ENCODE assay signal across 12 cellular contexts in the genomic region with DNA sequence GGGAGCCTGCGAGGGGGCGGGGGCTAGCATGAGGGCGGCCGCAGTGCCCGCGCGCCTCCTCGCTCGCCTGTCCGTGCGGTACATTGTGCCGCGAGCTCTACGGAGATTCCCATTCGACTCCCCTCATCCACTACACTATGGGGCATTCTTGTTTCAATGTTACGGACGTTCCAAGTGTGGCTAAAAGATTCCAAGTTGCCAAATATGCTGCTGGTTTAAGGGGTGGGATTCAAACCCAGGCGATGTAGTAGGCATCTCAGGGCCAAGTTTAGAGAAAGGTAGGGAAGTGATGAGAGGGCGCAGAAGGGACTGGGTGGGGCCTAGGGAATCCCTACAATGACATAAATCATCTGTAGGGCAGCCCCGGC. TPM values are rescaled to one million over a fixed set of nuclear protein-coding genes. Genes with fewer than 3 reads are reported as not detected.
DNase-seq lines count a peak whose midpoint lies in the region; ATAC-seq, FAIRE-seq and TF ChIP-seq lines count a peak whose summit lies in the region.
"Had no signal": no experiment of that assay in that cellular context is flagged by ENCODE, and none has a peak within 500 bp of the region (broad histone marks: within the 10 kb centered on the region; RNA-seq: fewer than 3 reads in every experiment).

No MANE protein-coding gene starts in this region.

- H3K27ac Mint-ChIP-seq in WTC11: no peak overlapping the region

- H3K27ac ChIP-seq in left ventricle myocardium inferior (replicated peaks) (no peak overlapping the region), HepG2 (ENCODE audit: extremely low read length, insufficient read depth, low read length) (no peak overlapping the region), upper lobe of left lung (no peak overlapping the region), body of pancreas (peak overlapping the region in 2 of 4 donors; percentile 98 to 99), right atrium auricular region (no peak overlapping the region)

- H3K36me3 ChIP-seq in left ventricle myocardium inferior (no peaks in the 10 kb centered on the region), HepG2 (replicated peaks in 1 of 2; ENCODE audit: control insufficient read depth in 1 of 2, insufficient read depth in 2 of 2, low read length in 2 of 2) (no peaks in the 10 kb centered on the region), upper lobe of left lung (no peaks in the 10 kb centered on the region), body of pancreas (replicated peaks in 1 of 2; ENCODE audit: insufficient read depth in 1 of 2, low read depth in 2 of 2) (no peaks in the 10 kb centered on the region), right atrium auricular region (no peaks in the 10 kb centered on the region)

- no peak overlapping the region for H3K9ac ChIP-seq in HepG2 (ENCODE audit: insufficient read depth, low read depth, low read length)

- peaks cover 100% of the 10 kb centered on the region for H3K27me3 ChIP-seq in left ventricle myocardium inferior (ENCODE audit: low read depth)
- peaks cover 38 to 80% of the 10 kb centered on the region in 2 experiments for H3K27me3 ChIP-seq in HepG2 (ENCODE audit: control insufficient read depth in 1 of 2, insufficient read depth in 2 of 2, low read length in 2 of 2)
- peaks cover 2 to 48% (median 19%) of the 10 kb centered on the region in 4 donors for H3K27me3 ChIP-seq in upper lobe of left lung
- H3K27me3 ChIP-seq in body of pancreas: no peaks in the 10 kb centered on the region
- H3K27me3 ChIP-seq in right atrium auricular region: peaks cover 19 to 20% of the 10 kb centered on the region in 2 donors

- CTCF ChIA-PET in WTC11 (lab: Charles Lee): interaction anchor here (0.6 to 5.5 kb wide), 33 partner anchors 8 to 527 kb away, joined by 3 to 112 read pairs (median 7); partner anchors contain the start of genes CNPPD1, CRYBA2, FEV and IHH
- CTCF ChIA-PET in HepG2 (lab: Yijun Ruan, JAX; ENCODE audit: low intra/inter-chr PET ratio, low total read pairs): interaction anchor here (2.1 kb wide), 1 partner anchor 23 kb away, joined by 7 read pairs; no protein-coding TSS in a partner anchor

- no peaks in the 10 kb centered on the region for H3K36me3 Mint-ChIP-seq in WTC11

- peaks cover 22% of the 10 kb centered on the region for H3K4me1 Mint-ChIP-seq in WTC11

- WGBS in HepG2 (ENCODE audit: low lambda C conversion rate): 12% methylated on average over 13 of the region's 20 CpGs
- 6 to 10% methylated on average over 18 to 20 of the region's 20 CpGs for WGBS in upper lobe of left lung, 2 donors
- WGBS in body of pancreas, 2 donors: 9 to 11% methylated on average over 18 to 20 of the region's 20 CpGs

- no peak for TF ChIP-seq RAD21 in HepG2 (CRISPR knock-in tag; IDR thresholded peaks at IDR 0.05)

- peak overlapping the region; percentile 35 for H3K4me3 ChIP-seq in left ventricle myocardium inferior
- peak overlapping the region in 1 of 3 experiments; percentile 64; a peak in 1 of 6 replicates for H3K4me3 ChIP-seq in HepG2 (replicated peaks in 1 of 3; ENCODE audit: insufficient read depth in 1 of 3, low read depth in 2 of 3, low read length in 3 of 3)
- peak overlapping the region in 3 of 4 donors; percentile 36 to 49 (median 44) for H3K4me3 ChIP-seq in upper lobe of left lung
- H3K4me3 ChIP-seq in body of pancreas: no peak overlapping the region
- H3K4me3 ChIP-seq in right atrium auricular region: no peak overlapping the region

- intact Hi-C loops in left ventricle myocardium inferior (cut with micrococcal nuclease): no loop called here
- intact Hi-C loops in Right ventricle myocardium superior (cut with DNase I): no loop called here
- intact Hi-C loops in HepG2 (cut with micrococcal nuclease; ENCODE audit: unreplicated experiment): loop anchor here (2.0 kb wide), 1 partner anchor 26 kb away; no protein-coding TSS in a partner anchor
- intact Hi-C loops in body of pancreas (cut with DNase I): no loop called here

- no peak for FAIRE-seq in HepG2 (lab: Jason Lieb, UNC)
- FAIRE-seq: endometrium had no signal

- TF ChIP-seq POLR2A in HepG2 (IDR thresholded peaks at IDR 0.05; ENCODE audit: insufficient read depth in 1 of 2, low read depth in 2 of 2, low read length in 2 of 2): no peak
- no peak for TF ChIP-seq POLR2A in upper lobe of left lung (IDR thresholded peaks at IDR 0.05)
- TF ChIP-seq POLR2A in body of pancreas (IDR thresholded peaks at IDR 0.05): no peak

- no peak overlapping the region for H2AFZ ChIP-seq in HepG2 (ENCODE audit: low read length)

- in situ Hi-C loops in HepG2 (cut with HindIII; ENCODE audit: extremely low pct_ligation_motif_present, low pct_unique_long_range_greater_than_20kb): no loop called here

- H3K4me1 ChIP-seq in left ventricle myocardium inferior: peaks cover 22% of the 10 kb centered on the region
- H3K4me1 ChIP-seq in HepG2 (ENCODE audit: insufficient read depth, low read length): peaks cover 28% of the 10 kb centered on the region
- peaks cover 16 to 30% (median 22%) of the 10 kb centered on the region in 4 donors for H3K4me1 ChIP-seq in upper lobe of left lung
- peaks cover 43% of the 10 kb centered on the region for H3K4me1 ChIP-seq in body of pancreas
- peaks cover 3 to 21% of the 10 kb centered on the region in 2 donors for H3K4me1 ChIP-seq in right atrium auricular region

- H3K9me3 ChIP-seq in left ventricle myocardium inferior (replicated peaks) (no peaks in the 10 kb centered on the region), HepG2 (ENCODE audit: low read length) (no peaks in the 10 kb centered on the region), upper lobe of left lung (no peaks in the 10 kb centered on the region), body of pancreas (no peaks in the 10 kb centered on the region), right atrium auricular region (no peaks in the 10 kb centered on the region)

- peak overlapping the region; percentile 71 for H3K4me2 ChIP-seq in HepG2 (ENCODE audit: low read depth, low read length)

- TF ChIP-seq CTCF in left ventricle myocardium inferior (IDR thresholded peaks at IDR 0.05; ENCODE audit: borderline replicate concordance) (no peak), WTC11 (IDR thresholded peaks at IDR 0.05) (no peak; the same call in 1 of the 2 replicates), HepG2 (CRISPR knock-in tag; IDR thresholded peaks at IDR 0.05) (no peak), upper lobe of left lung (IDR thresholded peaks at IDR 0.05) (peak in 1 of 6 experiments; percentile 58), body of pancreas (IDR thresholded peaks at IDR 0.05) (peak in 3 of 7 experiments; percentile 62 to 78 (median 69)), right atrium auricular region (IDR thresholded peaks at IDR 0.05) (peak in 1 of 2 donors; percentile 28)

- H3K27me3 Mint-ChIP-seq in WTC11 (ENCODE audit: low read depth): peaks cover 100% of the 10 kb centered on the region

- H3K9me3 Mint-ChIP-seq in WTC11: no peaks in the 10 kb centered on the region

- ATAC-seq in Right ventricle myocardium superior (ENCODE audit: poor library complexity) (no peak), WTC11 (no peak), HepG2 (no peak; the same call in 2 of the 3 replicates), upper lobe of left lung (ENCODE audit: low FRiP score in 2 of 2) (no peak), body of pancreas (no peak), GM18907 (IDR thresholded peaks at IDR 0.05; ENCODE audit: unreplicated experiment) (no peak)

- H4K20me1 ChIP-seq in HepG2 (ENCODE audit: insufficient read depth, low read length): peaks cover 36% of the 10 kb centered on the region; the same call in 1 of the 2 replicates

- POLR2A ChIA-PET in WTC11 (lab: Charles Lee): interaction anchor here (0.8 to 1.2 kb wide), 2 partner anchors 23 to 58 kb away, joined by 3 to 5 read pairs; no protein-coding TSS in a partner anchor
- POLR2A ChIA-PET in HepG2 (lab: Yijun Ruan, JAX): no interaction called here

- BruUV-seq in HepG2 (replicated peaks; lab: Mats Ljungman, UMichigan): no TSS peak

- no peaks in the 10 kb centered on the region for H3K79me2 ChIP-seq in HepG2 (ENCODE audit: insufficient read depth, low read length)

- H3K4me3 Mint-ChIP-seq in WTC11: peak overlapping the region; percentile 83

- TF ChIP-seq EP300 in HepG2 (IDR thresholded peaks at IDR 0.05; ENCODE audit: low read depth in 2 of 2, low read length in 2 of 2) (no peak), HepG2 (CRISPR knock-in tag; IDR thresholded peaks at IDR 0.05; ENCODE audit: borderline replicate concordance) (no peak), upper lobe of left lung (IDR thresholded peaks at IDR 0.05) (no peak)

- no peak for DNase-seq in left ventricle myocardium inferior
- DNase-seq in Right ventricle myocardium superior: no peak
- DNase-seq in WTC11 (ENCODE audit: low spot score): no peak
- no peak for DNase-seq in HepG2 (ENCODE audit: low spot score)
- no peak for DNase-seq in upper lobe of left lung
- DNase-seq in body of pancreas: no peak
- DNase-seq in right atrium auricular region (ENCODE audit: low spot score): no peak
- DNase-seq: occipital lobe, SIG-M5 had no signal

RNA-seq across cellular contexts. Expression of gene CRYBA2, which starts 10.0 kb away (rescaled TPM):
- not detected for total RNA-seq in left ventricle myocardium inferior
- not detected for total RNA-seq in Right ventricle myocardium superior
- total RNA-seq in WTC11 (2021): not detected in 3 replicates
- not detected in 2 replicates for total RNA-seq in HepG2 (2016; rRNA removed; fragmentation: Illumina TruSeq; extraction: Trizol)
- total RNA-seq in HepG2 (2016; cell fraction: cytosol; rRNA removed; fragmentation: Illumina TruSeq; extraction: Trizol; ENCODE audit: low read depth): not detected in 2 replicates
- not detected in 2 replicates for total RNA-seq in HepG2 (2016; cell fraction: insoluble cytoplasmic fraction; rRNA removed; fragmentation: Illumina TruSeq; extraction: Trizol)
- not detected in 2 replicates for total RNA-seq in HepG2 (2016; cell fraction: membrane; rRNA removed; fragmentation: Illumina TruSeq; extraction: Trizol)
- not detected in 2 replicates for total RNA-seq in HepG2 (2016; cell fraction: nucleus; rRNA removed; fragmentation: Illumina TruSeq; extraction: Trizol)
- not detected in 2 replicates for polyA plus RNA-seq in HepG2 (2011; rRNA removed)
- polyA plus RNA-seq in HepG2 (2011; cell fraction: cytosol; rRNA removed): not detected in 2 replicates
- not detected in 2 replicates for polyA plus RNA-seq in HepG2 (2011; cell fraction: nucleus; rRNA removed)
- polyA plus RNA-seq in HepG2 (2012): not detected in 2 replicates
- polyA plus RNA-seq in HepG2 (2016; cell fraction: cytosol; fragmentation: Illumina TruSeq; extraction: Trizol; ENCODE audit: low read depth): not detected in 2 replicates
- not detected in 2 replicates for polyA plus RNA-seq in HepG2 (2016; cell fraction: insoluble cytoplasmic fraction; fragmentation: Illumina TruSeq; extraction: Trizol; ENCODE audit: low read depth)
- polyA plus RNA-seq in HepG2 (2016; cell fraction: membrane; fragmentation: Illumina TruSeq; extraction: Trizol; ENCODE audit: low read depth): not detected in 2 replicates
- polyA plus RNA-seq in HepG2 (2016; cell fraction: nucleus; fragmentation: Illumina TruSeq; extraction: Trizol; ENCODE audit: insufficient read depth, low read depth): not detected in 2 replicates
- not detected in 2 replicates for polyA minus RNA-seq in HepG2 (2011; rRNA and poly(A)+ RNA removed; ENCODE audit: low replicate concordance)
- polyA minus RNA-seq in HepG2 (2011; cell fraction: cytosol; rRNA and poly(A)+ RNA removed): not detected in 2 replicates
- polyA minus RNA-seq in HepG2 (2011; cell fraction: nucleus; rRNA and poly(A)+ RNA removed): not detected in 2 replicates
- not detected for total RNA-seq in upper lobe of left lung
- 10 to 100 TPM; 23.1 to 26.4 TPM for total RNA-seq in body of pancreas
- not detected for total RNA-seq in right atrium auricular region
- total RNA-seq: occipital lobe had no signal

RNA-seq across cellular contexts. Expression of gene FEV, which starts 18.3 kb away (rescaled TPM):
- total RNA-seq in left ventricle myocardium inferior (not detected), Right ventricle myocardium superior (not detected), WTC11 (2021) (not detected in 3 replicates), HepG2 (2016; rRNA removed; fragmentation: Illumina TruSeq; extraction: Trizol) (not detected in 2 replicates), upper lobe of left lung (not detected), body of pancreas (not detected), right atrium auricular region (not detected)
- total RNA-seq in HepG2 (2016; cell fraction: cytosol; rRNA removed; fragmentation: Illumina TruSeq; extraction: Trizol; ENCODE audit: low read depth): not detected in 2 replicates
- total RNA-seq in HepG2 (2016; cell fraction: insoluble cytoplasmic fraction; rRNA removed; fragmentation: Illumina TruSeq; extraction: Trizol): not detected in 2 replicates
- total RNA-seq in HepG2 (2016; cell fraction: membrane; rRNA removed; fragmentation: Illumina TruSeq; extraction: Trizol): not detected in 2 replicates
- not detected in 2 replicates for total RNA-seq in HepG2 (2016; cell fraction: nucleus; rRNA removed; fragmentation: Illumina TruSeq; extraction: Trizol)
- not detected in 2 replicates for polyA plus RNA-seq in HepG2 (2011; rRNA removed)
- polyA plus RNA-seq in HepG2 (2011; cell fraction: cytosol; rRNA removed): not detected in 2 replicates
- polyA plus RNA-seq in HepG2 (2011; cell fraction: nucleus; rRNA removed): not detected in 2 replicates
- polyA plus RNA-seq in HepG2 (2012): not detected in 2 replicates
- polyA plus RNA-seq in HepG2 (2016; cell fraction: cytosol; fragmentation: Illumina TruSeq; extraction: Trizol; ENCODE audit: low read depth): not detected in 2 replicates
- not detected in 2 replicates for polyA plus RNA-seq in HepG2 (2016; cell fraction: insoluble cytoplasmic fraction; fragmentation: Illumina TruSeq; extraction: Trizol; ENCODE audit: low read depth)
- polyA plus RNA-seq in HepG2 (2016; cell fraction: membrane; fragmentation: Illumina TruSeq; extraction: Trizol; ENCODE audit: low read depth): not detected in 2 replicates
- polyA plus RNA-seq in HepG2 (2016; cell fraction: nucleus; fragmentation: Illumina TruSeq; extraction: Trizol; ENCODE audit: insufficient read depth, low read depth): not detected in 2 replicates
- polyA minus RNA-seq in HepG2 (2011; rRNA and poly(A)+ RNA removed; ENCODE audit: low replicate concordance): not detected in 2 replicates
- not detected in 2 replicates for polyA minus RNA-seq in HepG2 (2011; cell fraction: cytosol; rRNA and poly(A)+ RNA removed)
- polyA minus RNA-seq in HepG2 (2011; cell fraction: nucleus; rRNA and poly(A)+ RNA removed): not detected in 2 replicates
- total RNA-seq: occipital lobe had no signal
- polyA plus RNA-seq: BJ had no signal

RNA-seq across cellular contexts. Expression of gene CFAP65, which starts 38.1 kb away (rescaled TPM):
- not detected for total RNA-seq in left ventricle myocardium inferior
- not detected for total RNA-seq in Right ventricle myocardium superior
- total RNA-seq in WTC11 (2021): 0.44 to 1.0 TPM (median 0.48 TPM) in 3 replicates
- not detected in 2 replicates for total RNA-seq in HepG2 (2016; rRNA removed; fragmentation: Illumina TruSeq; extraction: Trizol)
- total RNA-seq in HepG2 (2016; cell fraction: cytosol; rRNA removed; fragmentation: Illumina TruSeq; extraction: Trizol; ENCODE audit: low read depth): not detected in 2 replicates
- not detected in 2 replicates for total RNA-seq in HepG2 (2016; cell fraction: insoluble cytoplasmic fraction; rRNA removed; fragmentation: Illumina TruSeq; extraction: Trizol)
- not detected in 2 replicates for total RNA-seq in HepG2 (2016; cell fraction: membrane; rRNA removed; fragmentation: Illumina TruSeq; extraction: Trizol)
- not detected in 2 replicates for total RNA-seq in HepG2 (2016; cell fraction: nucleus; rRNA removed; fragmentation: Illumina TruSeq; extraction: Trizol)
- polyA plus RNA-seq in HepG2 (2011; rRNA removed): 0.03 and 0.05 TPM in 2 replicates
- 0.03 TPM in 2 replicates for polyA plus RNA-seq in HepG2 (2011; cell fraction: cytosol; rRNA removed)
- polyA plus RNA-seq in HepG2 (2011; cell fraction: nucleus; rRNA removed): 0.17 and 0.18 TPM in 2 replicates
- 0.09 TPM in 1 of 2 replicates, not detected in the other for polyA plus RNA-seq in HepG2 (2012)
- polyA plus RNA-seq in HepG2 (2016; cell fraction: cytosol; fragmentation: Illumina TruSeq; extraction: Trizol; ENCODE audit: low read depth): not detected in 2 replicates
- polyA plus RNA-seq in HepG2 (2016; cell fraction: insoluble cytoplasmic fraction; fragmentation: Illumina TruSeq; extraction: Trizol; ENCODE audit: low read depth): not detected in 2 replicates
- polyA plus RNA-seq in HepG2 (2016; cell fraction: membrane; fragmentation: Illumina TruSeq; extraction: Trizol; ENCODE audit: low read depth): not detected in 2 replicates
- not detected in 2 replicates for polyA plus RNA-seq in HepG2 (2016; cell fraction: nucleus; fragmentation: Illumina TruSeq; extraction: Trizol; ENCODE audit: insufficient read depth, low read depth)
- polyA minus RNA-seq in HepG2 (2011; rRNA and poly(A)+ RNA removed; ENCODE audit: low replicate concordance): not detected in 2 replicates
- polyA minus RNA-seq in HepG2 (2011; cell fraction: cytosol; rRNA and poly(A)+ RNA removed): not detected in 2 replicates
- not detected in 2 replicates for polyA minus RNA-seq in HepG2 (2011; cell fraction: nucleus; rRNA and poly(A)+ RNA removed)
- 10 to 100 TPM in 3 of 6 donors, 1 to 10 TPM in 2, under 1 TPM in 1; 0.26 to 18.7 (median 10.7) TPM for total RNA-seq in upper lobe of left lung
- not detected for total RNA-seq in body of pancreas
- not detected for total RNA-seq in right atrium auricular region
- polyA plus RNA-seq: BJ had no signal

RNA-seq across cellular contexts. Expression of gene CDK5R2, which starts 43.8 kb away (rescaled TPM):
- total RNA-seq in left ventricle myocardium inferior (not detected), Right ventricle myocardium superior (not detected), WTC11 (2021) (0.16 to 0.46 TPM (median 0.26 TPM) in 3 replicates), HepG2 (2016; rRNA removed; fragmentation: Illumina TruSeq; extraction: Trizol) (not detected in 2 replicates), upper lobe of left lung (not detected), body of pancreas (under 1 TPM in 1 of 2 donors, not detected in 1; 0.78 TPM), right atrium auricular region (not detected)
- total RNA-seq in HepG2 (2016; cell fraction: cytosol; rRNA removed; fragmentation: Illumina TruSeq; extraction: Trizol; ENCODE audit: low read depth): not detected in 2 replicates
- total RNA-seq in HepG2 (2016; cell fraction: insoluble cytoplasmic fraction; rRNA removed; fragmentation: Illumina TruSeq; extraction: Trizol): not detected in 2 replicates
- total RNA-seq in HepG2 (2016; cell fraction: membrane; rRNA removed; fragmentation: Illumina TruSeq; extraction: Trizol): not detected in 2 replicates
- not detected in 2 replicates for total RNA-seq in HepG2 (2016; cell fraction: nucleus; rRNA removed; fragmentation: Illumina TruSeq; extraction: Trizol)
- polyA plus RNA-seq in HepG2 (2011; rRNA removed): not detected in 2 replicates
- polyA plus RNA-seq in HepG2 (2011; cell fraction: cytosol; rRNA removed): 0.03 and 0.04 TPM in 2 replicates
- polyA plus RNA-seq in HepG2 (2011; cell fraction: nucleus; rRNA removed): not detected in 2 replicates
- not detected in 2 replicates for polyA plus RNA-seq in HepG2 (2012)
- polyA plus RNA-seq in HepG2 (2016; cell fraction: cytosol; fragmentation: Illumina TruSeq; extraction: Trizol; ENCODE audit: low read depth): not detected in 2 replicates
- not detected in 2 replicates for polyA plus RNA-seq in HepG2 (2016; cell fraction: insoluble cytoplasmic fraction; fragmentation: Illumina TruSeq; extraction: Trizol; ENCODE audit: low read depth)
- polyA plus RNA-seq in HepG2 (2016; cell fraction: membrane; fragmentation: Illumina TruSeq; extraction: Trizol; ENCODE audit: low read depth): 0.08 TPM in 1 of 2 replicates, not detected in the other
- not detected in 2 replicates for polyA plus RNA-seq in HepG2 (2016; cell fraction: nucleus; fragmentation: Illumina TruSeq; extraction: Trizol; ENCODE audit: insufficient read depth, low read depth)
- 0.49 TPM in 1 of 2 replicates, not detected in the other for polyA minus RNA-seq in HepG2 (2011; rRNA and poly(A)+ RNA removed; ENCODE audit: low replicate concordance)
- polyA minus RNA-seq in HepG2 (2011; cell fraction: cytosol; rRNA and poly(A)+ RNA removed): not detected in 2 replicates
- not detected in 2 replicates for polyA minus RNA-seq in HepG2 (2011; cell fraction: nucleus; rRNA and poly(A)+ RNA removed)

RNA-seq across cellular contexts. Expression of gene IHH, which starts 57.5 kb away (rescaled TPM):
- not detected for total RNA-seq in left ventricle myocardium inferior
- total RNA-seq in Right ventricle myocardium superior: not detected
- 0.11 TPM in 1 of 3 replicates, not detected in the others for total RNA-seq in WTC11 (2021)
- total RNA-seq in HepG2 (2016; rRNA removed; fragmentation: Illumina TruSeq; extraction: Trizol): 0.15 and 0.42 TPM in 2 replicates
- total RNA-seq in HepG2 (2016; cell fraction: cytosol; rRNA removed; fragmentation: Illumina TruSeq; extraction: Trizol; ENCODE audit: low read depth): 0.20 TPM in 1 of 2 replicates, not detected in the other
- total RNA-seq in HepG2 (2016; cell fraction: insoluble cytoplasmic fraction; rRNA removed; fragmentation: Illumina TruSeq; extraction: Trizol): 0.31 and 0.39 TPM in 2 replicates
- total RNA-seq in HepG2 (2016; cell fraction: membrane; rRNA removed; fragmentation: Illumina TruSeq; extraction: Trizol): 0.28 and 0.31 TPM in 2 replicates
- 0.63 and 0.90 TPM in 2 replicates for total RNA-seq in HepG2 (2016; cell fraction: nucleus; rRNA removed; fragmentation: Illumina TruSeq; extraction: Trizol)
- polyA plus RNA-seq in HepG2 (2011; rRNA removed): 0.10 TPM in 1 of 2 replicates, not detected in the other
- 0.09 TPM in 2 replicates for polyA plus RNA-seq in HepG2 (2011; cell fraction: cytosol; rRNA removed)
- 0.16 and 0.37 TPM in 2 replicates for polyA plus RNA-seq in HepG2 (2011; cell fraction: nucleus; rRNA removed)
- 0.08 and 0.12 TPM in 2 replicates for polyA plus RNA-seq in HepG2 (2012)
- 0.11 and 0.16 TPM in 2 replicates for polyA plus RNA-seq in HepG2 (2016; cell fraction: cytosol; fragmentation: Illumina TruSeq; extraction: Trizol; ENCODE audit: low read depth)
- polyA plus RNA-seq in HepG2 (2016; cell fraction: insoluble cytoplasmic fraction; fragmentation: Illumina TruSeq; extraction: Trizol; ENCODE audit: low read depth): 0.30 and 0.58 TPM in 2 replicates
- polyA plus RNA-seq in HepG2 (2016; cell fraction: membrane; fragmentation: Illumina TruSeq; extraction: Trizol; ENCODE audit: low read depth): 0.41 and 0.43 TPM in 2 replicates
- 0.81 and 1.1 TPM in 2 replicates for polyA plus RNA-seq in HepG2 (2016; cell fraction: nucleus; fragmentation: Illumina TruSeq; extraction: Trizol; ENCODE audit: insufficient read depth, low read depth)
- polyA minus RNA-seq in HepG2 (2011; rRNA and poly(A)+ RNA removed; ENCODE audit: low replicate concordance): 0.26 TPM in 1 of 2 replicates, not detected in the other
- polyA minus RNA-seq in HepG2 (2011; cell fraction: cytosol; rRNA and poly(A)+ RNA removed): not detected in 2 replicates
- polyA minus RNA-seq in HepG2 (2011; cell fraction: nucleus; rRNA and poly(A)+ RNA removed): 0.26 and 0.50 TPM in 2 replicates
- 1 to 10 TPM in 3 of 6 donors, under 1 TPM in 1, not detected in 2; 0.80 to 4.4 (median 1.5) TPM for total RNA-seq in upper lobe of left lung
- 1 to 10 TPM in 1 of 2 donors, not detected in 1; 1.0 TPM for total RNA-seq in body of pancreas
- total RNA-seq in right atrium auricular region: not detected

Comparison
In these comparisons a context has a peak if more than half of its experiments do, and no peak if none do; other contexts are left out.
1. H3K4me3 ChIP-seq: peak in left ventricle myocardium inferior (single experiment) and upper lobe of left lung (3 of 4); none in body of pancreas (0 of 2) and right atrium auricular region (0 of 2).
2. RNA of gene CRYBA2, which starts 10.0 kb away (total RNA-seq): 23.1 to 26.4 TPM in body of pancreas; not detected in left ventricle myocardium inferior (single experiment), not detected in Right ventricle myocardium superior (single experiment), not detected in WTC11, not detected in HepG2, not detected in upper lobe of left lung and not detected in right atrium auricular region; every median in the first group is over 10 times any median in the second.